Comparison of ENCODE assay signal across 17 cellular contexts in the genomic region with DNA sequence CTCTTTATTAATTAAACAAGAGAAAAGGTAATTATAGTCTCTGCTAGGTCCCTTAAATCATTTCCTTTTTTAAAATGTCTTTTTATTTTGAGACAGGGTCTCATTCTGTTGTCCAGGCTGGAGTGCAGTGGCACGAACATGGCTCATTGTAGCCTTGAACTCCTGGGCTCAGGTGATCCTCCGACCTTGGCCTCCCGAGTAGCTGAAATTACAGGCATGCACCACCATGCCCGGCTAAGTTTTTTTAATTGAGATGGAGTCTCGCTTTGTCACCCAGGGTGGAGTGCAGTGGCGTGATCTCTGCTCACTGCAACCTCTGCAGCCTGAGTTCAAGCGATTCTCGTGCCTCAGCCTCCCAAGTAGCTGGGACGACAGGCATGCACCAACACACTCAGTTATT. TPM values are rescaled to one million over a fixed set of nuclear protein-coding genes. Genes with fewer than 3 reads are reported as not detected.
"Had no signal": no experiment of that assay in that cellular context is flagged by ENCODE, and none has a peak within 500 bp of the region (broad histone marks: within the 10 kb centered on the region; RNA-seq: fewer than 3 reads in every experiment).

No MANE protein-coding gene starts in this region.

RNA-seq across cellular contexts. Expression of a gene that starts 9.2 kb away (rescaled TPM):
- total RNA-seq: naive thymus-derived CD8-positive, alpha-beta T cell; natural killer cell treated with Interleukin-12 subunit alpha and Interleukin-12 subunit beta and Interleukin-15 and Interleukin-18, amount 100 ng/mL, for 72 hours; neural crest cell; posterior vena cava; right atrium auricular region; stomach; subcutaneous adipose tissue; thoracic aorta; tibial nerve; urinary bladder had no signal
- polyA plus RNA-seq: naive thymus-derived CD8-positive, alpha-beta T cell; urinary bladder had no signal

RNA-seq across cellular contexts. Expression of a gene that starts 37.0 kb away (rescaled TPM):
- total RNA-seq: naive thymus-derived CD8-positive, alpha-beta T cell; natural killer cell treated with Interleukin-12 subunit alpha and Interleukin-12 subunit beta and Interleukin-15 and Interleukin-18, amount 100 ng/mL, for 72 hours; neural crest cell; omental fat pad; osteocyte; pancreas; posterior vena cava; pulmonary artery endothelial cell; right atrium auricular region; smooth muscle cell; stomach; subcutaneous adipose tissue; temporal lobe; thoracic aorta; tibial nerve; uterus had no signal
- polyA plus RNA-seq: naive thymus-derived CD8-positive, alpha-beta T cell; smooth muscle cell had no signal
